14 cellular contexts compared by ENCODE assay signal in genomic region chr6:127022297-127022696, GRCh38.
DNase-seq lines count a peak whose midpoint lies in the region; ATAC-seq, FAIRE-seq and TF ChIP-seq lines count a peak whose summit lies in the region.
"Had no signal": no experiment of that assay in that cellular context is flagged by ENCODE, and none has a peak within 500 bp of the region (broad histone marks: within the 10 kb centered on the region; RNA-seq: fewer than 3 reads in every experiment).

No MANE protein-coding gene starts in this region.

- H3K4me3 ChIP-seq in Caco-2 (ENCODE audit: low read depth, low read length) (no peak overlapping the region), mucosa of descending colon (no peak overlapping the region), neural progenitor cell (no peak overlapping the region)

- CTCF ChIA-PET in Caco-2 (lab: Charles Lee), result interaction anchor here (1.5 to 1.6 kb wide), 2 partner anchors 61 to 218 kb away, joined by 5 to 6 read pairs; no protein-coding TSS in a partner anchor

- H3K27me3 ChIP-seq in Caco-2 (replicated peaks; ENCODE audit: control insufficient read depth, insufficient read depth, low read length) (no peaks in the 10 kb centered on the region), neural progenitor cell (no peaks in the 10 kb centered on the region)

- DNase-seq in Caco-2 (peak; percentile 65 to 79), NCI-H1105 (lab: John Stamatoyannopoulos, UW) (peak; percentile 95), astrocyte of the hippocampus (ENCODE audit: low read depth, low spot score) (peak; percentile 46), mucosa of descending colon (peak; percentile 56 to 71 (median 58)), frontal cortex (ENCODE audit: low spot score in 2 of 2) (no peak), neural progenitor cell (ENCODE audit: low spot score) (no peak)
- DNase-seq in effector memory CD8-positive, alpha-beta T cell, result no peak
- DNase-seq: activated CD8-positive, alpha-beta memory T cell treated with anti-CD3 and anti-CD28 coated beads, Interleukin-2, amount 10 ng/mL, durations not matched to agents 7 days and 5 days; DND-41; HFFc6; natural killer cell; NCI-H146 had no signal

- POLR2A ChIA-PET in Caco-2 (lab: Charles Lee), result interaction anchor here (0.6 kb wide), 1 partner anchor 21 kb away, joined by 3 read pairs; no protein-coding TSS in a partner anchor

- H3K79me2 ChIP-seq in neural progenitor cell (ENCODE audit: low read depth), result no peaks in the 10 kb centered on the region

- H3K27ac Mint-ChIP-seq in Caco-2 (ENCODE audit: unreplicated experiment), result peak overlapping the region; percentile 16
- no peak overlapping the region for H3K27ac Mint-ChIP-seq in effector memory CD8-positive, alpha-beta T cell
- H3K27ac Mint-ChIP-seq in neural progenitor cell, result no peak overlapping the region
- H3K27ac Mint-ChIP-seq: activated CD8-positive, alpha-beta memory T cell treated with anti-CD3 and anti-CD28 coated beads, Interleukin-2, amount 10 ng/mL, durations not matched to agents 7 days and 5 days; HFFc6; natural killer cell had no signal

- H3K36me3 ChIP-seq in Caco-2 (ENCODE audit: control insufficient read depth, insufficient read depth, low read length) (0 out of 2 replicates have a peak, but pooled peaks cover 1% of the 10 kb centered on the region), mucosa of descending colon (ENCODE audit: low read depth) (no peaks in the 10 kb centered on the region), neural progenitor cell (no peaks in the 10 kb centered on the region)

- H3K9ac ChIP-seq in neural progenitor cell, result no peak overlapping the region

- H3K9me3 Mint-ChIP-seq in Caco-2 (ENCODE audit: unreplicated experiment) (peaks cover 16% of the 10 kb centered on the region), neural progenitor cell (no peaks in the 10 kb centered on the region)
- no peaks in the 10 kb centered on the region for H3K9me3 Mint-ChIP-seq in effector memory CD8-positive, alpha-beta T cell
- H3K9me3 Mint-ChIP-seq: HFFc6 had no signal

- H3K4me1 Mint-ChIP-seq in Caco-2 (ENCODE audit: low read depth, unreplicated experiment), result peaks cover 43% of the 10 kb centered on the region
- no peaks in the 10 kb centered on the region for H3K4me1 Mint-ChIP-seq in effector memory CD8-positive, alpha-beta T cell (ENCODE audit: low read depth in 2 of 2)
- no peaks in the 10 kb centered on the region for H3K4me1 Mint-ChIP-seq in neural progenitor cell
- H3K4me1 Mint-ChIP-seq: activated CD8-positive, alpha-beta memory T cell treated with anti-CD3 and anti-CD28 coated beads, Interleukin-2, amount 10 ng/mL, durations not matched to agents 7 days and 5 days; natural killer cell had no signal

- H3K27ac ChIP-seq in neural progenitor cell, result no peak overlapping the region

- H3K4me2 ChIP-seq in neural progenitor cell, result no peak overlapping the region

- no peak for TF ChIP-seq CTCF in Caco-2 (IDR thresholded peaks at IDR 0.05; ENCODE audit: insufficient read depth in 1 of 2, low read depth in 1 of 2, low read length in 1 of 2, severe bottlenecking in 1 of 2, unreplicated experiment in 1 of 2)
- no peak for TF ChIP-seq CTCF in mucosa of descending colon (IDR thresholded peaks at IDR 0.05)
- TF ChIP-seq CTCF in neural progenitor cell (IDR thresholded peaks at IDR 0.05), result no peak

- ATAC-seq in mucosa of descending colon (peak; percentile 77), GM19351 (IDR thresholded peaks at IDR 0.05; ENCODE audit: unreplicated experiment) (no peak)
- ATAC-seq in effector memory CD8-positive, alpha-beta T cell (replicated peaks), result no peak
- ATAC-seq: activated CD8-positive, alpha-beta memory T cell treated with anti-CD3 and anti-CD28 coated beads, Interleukin-2, amount 10 ng/mL, durations not matched to agents 7 days and 5 days; natural killer cell had no signal

- H3K36me3 Mint-ChIP-seq in Caco-2 (ENCODE audit: insufficient read depth, unreplicated experiment), result peaks cover 10% of the 10 kb centered on the region
- no peaks in the 10 kb centered on the region for H3K36me3 Mint-ChIP-seq in effector memory CD8-positive, alpha-beta T cell (ENCODE audit: insufficient read depth)
- no peaks in the 10 kb centered on the region for H3K36me3 Mint-ChIP-seq in neural progenitor cell
- H3K36me3 Mint-ChIP-seq: activated CD8-positive, alpha-beta memory T cell treated with anti-CD3 and anti-CD28 coated beads, Interleukin-2, amount 10 ng/mL, durations not matched to agents 7 days and 5 days; brain; natural killer cell had no signal

- H3K4me1 ChIP-seq in Caco-2, result peaks cover 71% of the 10 kb centered on the region
- H3K4me1 ChIP-seq in mucosa of descending colon (ENCODE audit: low read depth), result peaks cover 5% of the 10 kb centered on the region
- H3K4me1 ChIP-seq in neural progenitor cell, result no peaks in the 10 kb centered on the region

- H3K4me3 Mint-ChIP-seq in Caco-2 (ENCODE audit: unreplicated experiment) (peak overlapping the region; percentile 32), neural progenitor cell (no peak overlapping the region)
- no peak overlapping the region for H3K4me3 Mint-ChIP-seq in effector memory CD8-positive, alpha-beta T cell
- H3K4me3 Mint-ChIP-seq: activated CD8-positive, alpha-beta memory T cell treated with anti-CD3 and anti-CD28 coated beads, Interleukin-2, amount 10 ng/mL, durations not matched to agents 7 days and 5 days; brain; HFFc6; natural killer cell had no signal

- H3K9me3 ChIP-seq in Caco-2 (no peaks in the 10 kb centered on the region), mucosa of descending colon (no peaks in the 10 kb centered on the region), neural progenitor cell (ENCODE audit: low read depth) (no peaks in the 10 kb centered on the region)

- no peaks in the 10 kb centered on the region for H4K20me1 ChIP-seq in neural progenitor cell (ENCODE audit: low read depth)

- no peaks in the 10 kb centered on the region for H3K27me3 Mint-ChIP-seq in Caco-2 (ENCODE audit: insufficient read depth, unreplicated experiment)
- H3K27me3 Mint-ChIP-seq in effector memory CD8-positive, alpha-beta T cell, result no peaks in the 10 kb centered on the region
- no peaks in the 10 kb centered on the region for H3K27me3 Mint-ChIP-seq in neural progenitor cell (ENCODE audit: insufficient read depth, low read depth)
- H3K27me3 Mint-ChIP-seq: activated CD8-positive, alpha-beta memory T cell treated with anti-CD3 and anti-CD28 coated beads, Interleukin-2, amount 10 ng/mL, durations not matched to agents 7 days and 5 days; brain had no signal

- no peaks in the 10 kb centered on the region for H3F3A ChIP-seq in neural progenitor cell (ENCODE audit: low read depth)

- intact Hi-C loops in Caco-2 (cut with micrococcal nuclease; ENCODE audit: unreplicated experiment) (loop anchor here (2.0 to 5.0 kb wide), 4 partner anchors 70 to 990 kb away; no protein-coding TSS in a partner anchor), mucosa of descending colon (cut with DNase I, micrococcal nuclease) (no loop called here)

- BruUV-seq in Caco-2 (replicated peaks; lab: Mats Ljungman, UMichigan), result no TSS peak

- H2AFZ ChIP-seq in neural progenitor cell (replicated peaks), result no peak overlapping the region

- no peak for FAIRE-seq in frontal cortex (lab: Jason Lieb, UNC)

Comparison
In these comparisons a context has a peak if more than half of its experiments do, and no peak if none do; other contexts are left out.
1. DNase-seq: peak in Caco-2 (2 of 2), NCI-H1105 (single experiment), astrocyte of the hippocampus (single experiment) and mucosa of descending colon (3 of 3); none in frontal cortex (0 of 2), effector memory CD8-positive, alpha-beta T cell (0 of 3) and neural progenitor cell (single experiment).